8 cellular contexts compared by ENCODE assay signal in the genomic region with DNA sequence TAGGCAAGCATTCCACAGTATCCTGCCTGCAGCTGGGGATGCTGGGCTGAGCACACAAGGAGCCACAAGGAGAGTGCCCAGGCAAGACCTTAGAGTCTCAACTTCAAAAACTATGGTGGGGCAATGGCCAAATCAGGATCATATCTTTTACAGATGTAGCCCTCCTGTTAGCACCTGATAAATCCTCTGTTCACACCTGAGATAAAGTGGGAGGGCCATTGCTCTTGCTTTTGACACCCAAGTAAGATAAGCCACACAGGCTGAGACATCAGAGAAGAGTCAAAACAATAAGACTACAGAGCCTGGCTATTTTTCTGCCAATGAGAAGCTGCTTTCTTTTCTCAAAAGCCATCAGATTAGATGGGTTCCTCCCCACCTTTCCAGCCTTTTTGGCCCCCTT.
"Had no signal": no experiment of that assay in that cellular context is flagged by ENCODE, and none has a peak within 500 bp of the region (broad histone marks: within the 10 kb centered on the region; RNA-seq: fewer than 3 reads in every experiment).

No MANE protein-coding gene starts in this region.

- H3K4me1 Mint-ChIP-seq: GM23338, H9 had no signal

- DNase-seq: GM23248, GOT3, H7, H9, HCEC 1CT, HFFc6 had no signal

- H3K4me2 ChIP-seq: GM23338 had no signal

- H3K4me3 Mint-ChIP-seq: GM23338, H9, HFFc6 had no signal

- H3K4me3 ChIP-seq: GM23248, GM23338, HAP-1 had no signal

- H3K9ac ChIP-seq: GM23248 had no signal

- H3K27ac Mint-ChIP-seq: GM23338, H9, HFFc6 had no signal

- H2AFZ ChIP-seq: GM23248, GM23338 had no signal

- H3K36me3 ChIP-seq: HAP-1 had no signal

- H3K4me1 ChIP-seq: HAP-1 had no signal

- H3K9me3 ChIP-seq: HAP-1 had no signal

- H3K27ac ChIP-seq: GM23248 had no signal
